In genomic region chr7:6965051-6965450, GRCh38 we compare ENCODE assay signal across 8 cellular contexts.
A peak's percentile ranks its signal among the peaks of the same experiment; 100 is the strongest.
DNase-seq lines count a peak whose midpoint lies in the region; ATAC-seq and TF ChIP-seq lines count a peak whose summit lies in the region.
"Not testable (repeated sequence)": the region's sequence is repeated elsewhere in the genome, so short reads cannot be mapped to it uniquely, and the experiment has no call there.

No MANE protein-coding gene starts in this region.

- not testable (repeated sequence) for H3K36me3 ChIP-seq in colonic mucosa, left lung, upper lobe of left lung

- H3K9ac ChIP-seq in colonic mucosa (ENCODE audit: low read depth in 2 of 2, low read length in 2 of 2): not testable (repeated sequence)

- WGBS in upper lobe of left lung, 2 donors: 18 to 37% methylated on average over 6 of the region's 6 CpGs

- not testable (repeated sequence) for DNase-seq in GM12864 (ENCODE audit: low read depth); left lung
- DNase-seq in NCI-H146 (lab: John Stamatoyannopoulos, UW) (peak; percentile 12), SW480 (ENCODE audit: low spot score) (peak; percentile 54), activated T-cell treated with anti-CD3 and anti-CD28 coated beads for 1 hour (ENCODE audit: low read depth) (peak; percentile 63), colonic mucosa (peak; percentile 83), upper lobe of left lung (peak in 1 of 2 donors; percentile 61)
- peak; percentile 35 to 36 for DNase-seq in stimulated activated CD4-positive, alpha-beta T cell treated with anti-CD3 and anti-CD28 coated beads, Interleukin-15, amount 100 ng/mL, for 1 hour (ENCODE audit: low read depth in 1 of 2, low spot score in 1 of 2)

- peak; percentile 37 for TF ChIP-seq CTCF in GM12864 (IDR thresholded peaks at IDR 0.05; ENCODE audit: low read depth, low read length, missing control alignments)
- peak; percentile 43 for TF ChIP-seq CTCF in colonic mucosa (IDR thresholded peaks at IDR 0.05)
- TF ChIP-seq CTCF in left lung (IDR thresholded peaks at IDR 0.05): peak; percentile 38 to 50
- peak in 4 of 6 experiments; percentile 9 to 62 (median 38) for TF ChIP-seq CTCF in upper lobe of left lung (IDR thresholded peaks at IDR 0.05)

- not testable (repeated sequence) for H3K4me3 ChIP-seq in GM12864 (ENCODE audit: low read depth, low read length); colonic mucosa; left lung; upper lobe of left lung

- TF ChIP-seq EP300 in upper lobe of left lung (IDR thresholded peaks at IDR 0.05): not testable (repeated sequence)

- not testable (repeated sequence) for H3K27ac ChIP-seq in colonic mucosa, left lung, upper lobe of left lung

- intact Hi-C loops in colonic mucosa (cut with DNase I); left lung (cut with DNase I): not testable (repeated sequence)

- not testable (repeated sequence) for TF ChIP-seq POLR2A in upper lobe of left lung (IDR thresholded peaks at IDR 0.05)

- not testable (repeated sequence) for ATAC-seq in left lung; upper lobe of left lung (ENCODE audit: low FRiP score in 2 of 2)

- not testable (repeated sequence) for H3K9me3 ChIP-seq in colonic mucosa, left lung, upper lobe of left lung

- H3K27me3 ChIP-seq in colonic mucosa, left lung, upper lobe of left lung: not testable (repeated sequence)

- H3K4me1 ChIP-seq in colonic mucosa, left lung, upper lobe of left lung: not testable (repeated sequence)
